ENCODE assay signal across 12 cellular contexts in genomic region chr21:31560479-31560878, GRCh38.
DNase-seq lines count a peak whose midpoint lies in the region; ATAC-seq and TF ChIP-seq lines count a peak whose summit lies in the region.
"Had no signal": no experiment of that assay in that cellular context is flagged by ENCODE, and none has a peak within 500 bp of the region (broad histone marks: within the 10 kb centered on the region; RNA-seq: fewer than 3 reads in every experiment).

No MANE protein-coding gene starts in this region.

- H3K4me1 ChIP-seq in PC-3 (ENCODE audit: insufficient read depth, low read length), result 0 out of 2 replicates have a peak, but pooled peaks cover under 1% of the 10 kb centered on the region
- H3K4me1 ChIP-seq in endodermal cell (ENCODE audit: control insufficient read depth, insufficient read depth, low read length), result peaks cover 14% of the 10 kb centered on the region
- peaks cover 24% of the 10 kb centered on the region for H3K4me1 ChIP-seq in body of pancreas
- H3K4me1 ChIP-seq: foreskin keratinocyte had no signal

- no peak for TF ChIP-seq POLR2A in body of pancreas (IDR thresholded peaks at IDR 0.05)

- peak overlapping the region; percentile 89 for H3K27ac Mint-ChIP-seq in activated naive CD4-positive, alpha-beta T cell treated with anti-CD3 and anti-CD28 coated beads, Interleukin-2, amount 10 ng/mL, durations not matched to agents 7 days and 5 days
- H3K27ac Mint-ChIP-seq in endodermal cell, result peak overlapping the region; percentile 86
- no peak overlapping the region for H3K27ac Mint-ChIP-seq in stimulated activated naive B cell treated with anti-CD40 and anti-IgM and Interleukin-4, amounts not matched to agents 10 μg/mL and 1 μg/mL and 100 μg/mL, for 72 hours

- H3K79me2 ChIP-seq in PC-3 (ENCODE audit: low read length), result no peaks in the 10 kb centered on the region

- CTCF ChIA-PET in activated naive CD4-positive, alpha-beta T cell treated with anti-CD3 and anti-CD28 coated beads, Interleukin-2, amount 10 ng/mL, durations not matched to agents 7 days and 5 days (lab: Charles Lee), result no interaction called here
- CTCF ChIA-PET in PC-3 (lab: Charles Lee), result no interaction called here

- peak overlapping the region; percentile 86 for H3K4me3 Mint-ChIP-seq in activated naive CD4-positive, alpha-beta T cell treated with anti-CD3 and anti-CD28 coated beads, Interleukin-2, amount 10 ng/mL, durations not matched to agents 7 days and 5 days
- peak overlapping the region; percentile 78 for H3K4me3 Mint-ChIP-seq in endodermal cell
- H3K4me3 Mint-ChIP-seq in stimulated activated naive B cell treated with anti-CD40 and anti-IgM and Interleukin-4, amounts not matched to agents 10 μg/mL and 1 μg/mL and 100 μg/mL, for 72 hours, result peak overlapping the region; percentile 82 to 91

- H3K27me3 ChIP-seq in PC-3 (ENCODE audit: low read length), result no peaks in the 10 kb centered on the region
- H3K27me3 ChIP-seq in endodermal cell (ENCODE audit: control insufficient read depth, insufficient read depth, low read length, poor library complexity, severe bottlenecking), result peaks cover 12% of the 10 kb centered on the region
- peaks cover 0 to 8% of the 10 kb centered on the region in 2 donors for H3K27me3 ChIP-seq in body of pancreas

- POLR2A ChIA-PET in PC-3 (lab: Charles Lee; ENCODE audit: unreplicated experiment), result no interaction called here

- no peak for ATAC-seq in PC-3
- no peak for ATAC-seq in stimulated activated naive B cell treated with anti-CD40 and anti-IgM and Interleukin-4, amounts not matched to agents 10 μg/mL and 1 μg/mL and 100 μg/mL, for 72 hours (replicated peaks)
- ATAC-seq in body of pancreas, result no peak

- H3K4me2 ChIP-seq in PC-3 (ENCODE audit: low read length), result peak overlapping the region; percentile 89; the same call in 1 of the 2 replicates

- BruUV-seq in PC-3 (replicated peaks; lab: Mats Ljungman, UMichigan), result no TSS peak

- H3K4me1 Mint-ChIP-seq in activated naive CD4-positive, alpha-beta T cell treated with anti-CD3 and anti-CD28 coated beads, Interleukin-2, amount 10 ng/mL, durations not matched to agents 7 days and 5 days, result peaks cover 35% of the 10 kb centered on the region
- peaks cover 30% of the 10 kb centered on the region for H3K4me1 Mint-ChIP-seq in endodermal cell
- peaks cover 9 to 26% of the 10 kb centered on the region in 2 donors for H3K4me1 Mint-ChIP-seq in stimulated activated naive B cell treated with anti-CD40 and anti-IgM and Interleukin-4, amounts not matched to agents 10 μg/mL and 1 μg/mL and 100 μg/mL, for 72 hours

- no peaks in the 10 kb centered on the region for H3K9me3 ChIP-seq in PC-3 (ENCODE audit: low read length)
- H3K9me3 ChIP-seq in endodermal cell (ENCODE audit: control insufficient read depth, low read length), result no peaks in the 10 kb centered on the region
- no peaks in the 10 kb centered on the region for H3K9me3 ChIP-seq in body of pancreas

- H3F3A ChIP-seq in PC-3 (ENCODE audit: low read length, unreplicated experiment), result no peaks in the 10 kb centered on the region

- TF ChIP-seq CTCF in PC-3 (conservative IDR thresholded peaks at IDR 0.05; ENCODE audit: low read depth, low read length) (no peak), endodermal cell (conservative IDR thresholded peaks at IDR 0.05) (no peak), body of pancreas (IDR thresholded peaks at IDR 0.05) (no peak)

- intact Hi-C loops in PC-3 (cut with micrococcal nuclease), result no loop called here
- intact Hi-C loops in body of pancreas (cut with DNase I), result no loop called here

- 95 to 97% methylated on average over 5 to 6 of the region's 6 CpGs for WGBS in endodermal cell (ENCODE audit: insufficient coverage in 1 of 2, insufficient read length in 1 of 2), 2 experiments
- 67 to 68% methylated on average over 6 of the region's 6 CpGs for WGBS in body of pancreas, 2 donors

- H3K36me3 ChIP-seq in PC-3 (ENCODE audit: low read depth, low read length), result no peaks in the 10 kb centered on the region
- no peaks in the 10 kb centered on the region for H3K36me3 ChIP-seq in endodermal cell (ENCODE audit: control insufficient read depth, insufficient read depth, low read length)
- H3K36me3 ChIP-seq in body of pancreas (replicated peaks in 1 of 2; ENCODE audit: insufficient read depth in 1 of 2, low read depth in 2 of 2), result no peaks in the 10 kb centered on the region

- no peak overlapping the region for H2AFZ ChIP-seq in PC-3 (ENCODE audit: low read length)

- H3K36me3 Mint-ChIP-seq in activated naive CD4-positive, alpha-beta T cell treated with anti-CD3 and anti-CD28 coated beads, Interleukin-2, amount 10 ng/mL, durations not matched to agents 7 days and 5 days, result peaks cover 23% of the 10 kb centered on the region
- peaks cover 2% of the 10 kb centered on the region for H3K36me3 Mint-ChIP-seq in endodermal cell (ENCODE audit: low read depth)
- H3K36me3 Mint-ChIP-seq in stimulated activated naive B cell treated with anti-CD40 and anti-IgM and Interleukin-4, amounts not matched to agents 10 μg/mL and 1 μg/mL and 100 μg/mL, for 72 hours, result no peaks in the 10 kb centered on the region

- no peaks in the 10 kb centered on the region for H3K9me2 ChIP-seq in PC-3 (replicated peaks; ENCODE audit: low read length)

- no peak overlapping the region for H3K27ac ChIP-seq in PC-3 (ENCODE audit: low read length)
- H3K27ac ChIP-seq in endodermal cell (ENCODE audit: low read depth, low read length), result no peak overlapping the region
- H3K27ac ChIP-seq in body of pancreas, result no peak overlapping the region
- H3K27ac ChIP-seq: foreskin keratinocyte had no signal

- H3K9ac ChIP-seq in PC-3 (ENCODE audit: low read length) (no peak overlapping the region), endodermal cell (ENCODE audit: extremely low read depth, low read length, poor library complexity, severe bottlenecking) (no peak overlapping the region)

- peaks cover 28% of the 10 kb centered on the region for H3K27me3 Mint-ChIP-seq in activated naive CD4-positive, alpha-beta T cell treated with anti-CD3 and anti-CD28 coated beads, Interleukin-2, amount 10 ng/mL, durations not matched to agents 7 days and 5 days
- peaks cover 13% of the 10 kb centered on the region for H3K27me3 Mint-ChIP-seq in endodermal cell (ENCODE audit: insufficient read depth)
- peaks cover 25 to 31% of the 10 kb centered on the region in 2 donors for H3K27me3 Mint-ChIP-seq in stimulated activated naive B cell treated with anti-CD40 and anti-IgM and Interleukin-4, amounts not matched to agents 10 μg/mL and 1 μg/mL and 100 μg/mL, for 72 hours

- H3K9me3 Mint-ChIP-seq in activated naive CD4-positive, alpha-beta T cell treated with anti-CD3 and anti-CD28 coated beads, Interleukin-2, amount 10 ng/mL, durations not matched to agents 7 days and 5 days, result no peaks in the 10 kb centered on the region
- H3K9me3 Mint-ChIP-seq in endodermal cell, result no peaks in the 10 kb centered on the region
- no peaks in the 10 kb centered on the region for H3K9me3 Mint-ChIP-seq in stimulated activated naive B cell treated with anti-CD40 and anti-IgM and Interleukin-4, amounts not matched to agents 10 μg/mL and 1 μg/mL and 100 μg/mL, for 72 hours

- H3K4me3 ChIP-seq in PC-3 (ENCODE audit: low read length) (no peak overlapping the region), endodermal cell (ENCODE audit: low read length) (peak overlapping the region; percentile 83), body of pancreas (no peak overlapping the region)

- DNase-seq in activated naive CD4-positive, alpha-beta T cell treated with anti-CD3 and anti-CD28 coated beads, Interleukin-2, amount 10 ng/mL, durations not matched to agents 7 days and 5 days, result no peak
- DNase-seq in activated naive CD4-positive, alpha-beta T cell treated with anti-CD3 and anti-CD28 coated beads, Interleukin-2, amount 50 U/mL, for 16 hours, result no peak
- DNase-seq in PC-3, result no peak
- DNase-seq in endodermal cell, result no peak
- DNase-seq in stimulated activated naive B cell treated with anti-CD40 and anti-IgM and Interleukin-4, amounts not matched to agents 10 μg/mL and 1 μg/mL and 100 μg/mL, for 72 hours, result no peak
- no peak for DNase-seq in body of pancreas
- no peak for DNase-seq in NCI-H2029 (lab: John Stamatoyannopoulos, UW)
- DNase-seq in AG08396 (ENCODE audit: low spot score), result no peak
- DNase-seq: dorsolateral prefrontal cortex, foreskin keratinocyte, NCI-H510A, SIG-M5 had no signal

- no peaks in the 10 kb centered on the region for H4K20me1 ChIP-seq in PC-3 (ENCODE audit: low read length)
